In genomic region chr3:183464480-183464879, GRCh38 we compare ENCODE assay signal across 1 cellular context.
A peak's percentile ranks its signal among the peaks of the same experiment; 100 is the strongest.
TF ChIP-seq lines count a peak whose summit lies in the region.

No MANE protein-coding gene starts in this region.

TF ChIP-seq in HepG2, 621 proteins besides CTCF, POLR2A, EP300 and RAD21 (continued from another document and continues in another):
- no peak for TF ChIP-seq SNAPC4 (CRISPR knock-in tag; IDR thresholded peaks at IDR 0.05)
- TF ChIP-seq NFKBIZ (CRISPR knock-in tag; IDR thresholded peaks at IDR 0.05) = peak; percentile 46; the same call in 1 of the 2 replicates
- no peak for TF ChIP-seq NPAS2 (CRISPR knock-in tag; IDR thresholded peaks at IDR 0.05; ENCODE audit: borderline replicate concordance)
- no peak for TF ChIP-seq GPN1 (CRISPR knock-in tag; IDR thresholded peaks at IDR 0.05; ENCODE audit: borderline replicate concordance)
- no peak for TF ChIP-seq HNRNPH1 (optimal IDR thresholded peaks at IDR 0.05; ENCODE audit: low read depth, low read length)
- no peak for TF ChIP-seq ZNF776 (CRISPR knock-in tag; IDR thresholded peaks at IDR 0.05)
- peak; percentile 91 for TF ChIP-seq HDAC2 (CRISPR knock-in tag; IDR thresholded peaks at IDR 0.05)
- no peak for TF ChIP-seq SNAI1 (CRISPR knock-in tag; IDR thresholded peaks at IDR 0.05; ENCODE audit: borderline replicate concordance)
- no peak for TF ChIP-seq ZNF83 (CRISPR knock-in tag; IDR thresholded peaks at IDR 0.05; ENCODE audit: borderline replicate concordance)
- no peak for TF ChIP-seq ZNF124 (CRISPR knock-in tag; IDR thresholded peaks at IDR 0.05)
- TF ChIP-seq ZFX (CRISPR knock-in tag; IDR thresholded peaks at IDR 0.05; ENCODE audit: low read depth) = no peak
- TF ChIP-seq HNF1B (CRISPR knock-in tag; IDR thresholded peaks at IDR 0.05) = 0 out of 2 replicates have a peak, but pooled peaks have one; percentile 57
- peak; percentile 85 for TF ChIP-seq NR2F6 (IDR thresholded peaks at IDR 0.05)
- peak; percentile 62; the same call in 1 of the 2 replicates for TF ChIP-seq NR2F6 (CRISPR knock-in tag; IDR thresholded peaks at IDR 0.05)
- peak; percentile 67; the same call in 1 of the 2 replicates for TF ChIP-seq ZNF644 (CRISPR knock-in tag; IDR thresholded peaks at IDR 0.05; ENCODE audit: low read depth)
- TF ChIP-seq SRSF9 (IDR thresholded peaks at IDR 0.05; ENCODE audit: borderline replicate concordance, insufficient read depth, low read depth, low read length, poor library complexity, severe bottlenecking) = no peak
- no peak for TF ChIP-seq CENPT (CRISPR knock-in tag; IDR thresholded peaks at IDR 0.05; ENCODE audit: low read depth)
- no peak for TF ChIP-seq ZBTB2 (CRISPR knock-in tag; IDR thresholded peaks at IDR 0.05; ENCODE audit: low read depth)
- TF ChIP-seq SALL2 (CRISPR knock-in tag; IDR thresholded peaks at IDR 0.05) = peak; percentile 82
- 0 out of 2 replicates have a peak, but pooled peaks have one; percentile 26 for TF ChIP-seq HMG20B (CRISPR knock-in tag; conservative IDR thresholded peaks at IDR 0.05)
- TF ChIP-seq REXO4 (CRISPR knock-in tag; IDR thresholded peaks at IDR 0.05; ENCODE audit: borderline replicate concordance) = no peak
- TF ChIP-seq ZNF317 (CRISPR knock-in tag; IDR thresholded peaks at IDR 0.05) = no peak
- peak in 1 of 2 experiments; percentile 76; a peak in 1 of 4 replicates for TF ChIP-seq ATF4 (CRISPR knock-in tag; IDR thresholded peaks at IDR 0.05)
- no peak for TF ChIP-seq ZNF678 (CRISPR knock-in tag; IDR thresholded peaks at IDR 0.05)
- TF ChIP-seq ZNF747 (CRISPR knock-in tag; IDR thresholded peaks at IDR 0.05; ENCODE audit: borderline replicate concordance) = no peak
- peak; percentile 72; the same call in 1 of the 2 replicates for TF ChIP-seq ZNF766 (CRISPR knock-in tag; IDR thresholded peaks at IDR 0.05; ENCODE audit: borderline replicate concordance)
- TF ChIP-seq ZMAT3 (CRISPR knock-in tag; conservative IDR thresholded peaks at IDR 0.05) = no peak
- no peak for TF ChIP-seq FOSL1 (CRISPR knock-in tag; IDR thresholded peaks at IDR 0.05; ENCODE audit: borderline replicate concordance)
- no peak for TF ChIP-seq ETV6 (CRISPR knock-in tag; conservative IDR thresholded peaks at IDR 0.05)
- TF ChIP-seq ELF3 (CRISPR knock-in tag; IDR thresholded peaks at IDR 0.05) = no peak
- no peak for TF ChIP-seq KDM2A (CRISPR knock-in tag; IDR thresholded peaks at IDR 0.05; ENCODE audit: borderline replicate concordance, low read depth)
- no peak for TF ChIP-seq ZNF615 (CRISPR knock-in tag; IDR thresholded peaks at IDR 0.05; ENCODE audit: borderline replicate concordance)
- TF ChIP-seq SOX6 (IDR thresholded peaks at IDR 0.05) = no peak
- peak; percentile 91 for TF ChIP-seq SOX6 (CRISPR knock-in tag; IDR thresholded peaks at IDR 0.05)
- no peak for TF ChIP-seq ZNF709 (CRISPR knock-in tag; IDR thresholded peaks at IDR 0.05)
- TF ChIP-seq ZGPAT (CRISPR knock-in tag; IDR thresholded peaks at IDR 0.05) = peak; percentile 41; the same call in 1 of the 2 replicates
- TF ChIP-seq ZNF788 (CRISPR knock-in tag; IDR thresholded peaks at IDR 0.05; ENCODE audit: borderline replicate concordance) = peak; percentile 39; the same call in 1 of the 2 replicates
- TF ChIP-seq ZNF510 (CRISPR knock-in tag; IDR thresholded peaks at IDR 0.05; ENCODE audit: low read depth) = no peak
- TF ChIP-seq ATF2 (CRISPR knock-in tag; IDR thresholded peaks at IDR 0.05) = peak; percentile 94
- no peak for TF ChIP-seq ZNF234 (CRISPR knock-in tag; conservative IDR thresholded peaks at IDR 0.05)
- no peak for TF ChIP-seq ZHX2 (IDR thresholded peaks at IDR 0.05; ENCODE audit: low read depth)
- TF ChIP-seq ZHX2 (CRISPR knock-in tag; IDR thresholded peaks at IDR 0.05; ENCODE audit: borderline replicate concordance) = no peak
- TF ChIP-seq RARG (CRISPR knock-in tag; IDR thresholded peaks at IDR 0.05; ENCODE audit: low read depth) = no peak
- TF ChIP-seq ZBTB3 (CRISPR knock-in tag; IDR thresholded peaks at IDR 0.05; ENCODE audit: borderline replicate concordance, low read depth) = peak; percentile 97; the same call in 1 of the 2 replicates
- TF ChIP-seq DMTF1 (CRISPR knock-in tag; IDR thresholded peaks at IDR 0.05) = no peak
